Comparison of ENCODE assay signal across 1 cellular context in the genomic region with DNA sequence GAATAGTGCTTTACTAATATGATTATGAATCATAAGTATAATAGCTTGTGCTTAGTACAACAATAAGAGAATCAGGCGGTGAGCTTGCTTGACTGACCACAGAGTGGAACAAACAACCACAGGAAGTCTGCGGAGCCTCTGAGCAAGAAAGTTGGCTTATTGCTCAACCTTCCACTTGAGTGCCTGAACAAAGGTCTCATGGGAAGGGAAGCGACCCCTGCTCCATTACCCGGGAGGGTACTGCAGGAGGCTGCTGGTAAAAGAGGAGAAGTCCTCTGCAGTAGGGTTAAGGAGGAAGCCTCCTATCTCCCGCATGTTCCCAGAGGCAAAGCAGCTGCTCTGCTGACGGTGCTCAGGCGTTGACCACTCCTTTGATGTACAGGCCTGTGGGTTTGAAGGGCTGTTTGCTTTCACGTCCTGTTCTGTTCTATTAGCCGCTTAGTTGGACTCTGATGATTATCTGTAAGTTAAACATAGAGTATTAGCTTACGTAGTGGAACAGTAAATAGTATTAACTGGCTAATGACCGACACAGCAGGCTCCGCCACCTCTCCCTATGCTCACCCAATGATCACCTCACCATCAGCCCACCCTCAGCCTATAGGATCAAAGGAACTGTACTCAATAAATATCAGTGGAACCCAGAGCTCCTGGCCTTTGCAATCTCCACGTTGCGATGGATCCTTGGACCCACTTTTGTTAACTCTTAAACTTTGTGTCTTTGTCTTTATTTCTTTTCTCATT.
TF ChIP-seq lines count a peak whose summit lies in the region.

No MANE protein-coding gene starts in this region.

TF ChIP-seq in H1, 55 proteins besides CTCF, POLR2A, EP300 and RAD21 (continued from another document):
- TF ChIP-seq KDM5A (IDR thresholded peaks at IDR 0.05; ENCODE audit: low read length), result no peak
